ENCODE assay signal across 19 cellular contexts in genomic region chrX:79159800-79160199, GRCh38. TPM values are rescaled to one million over a fixed set of nuclear protein-coding genes. Genes with fewer than 3 reads are reported as not detected.
DNase-seq lines count a peak whose midpoint lies in the region; ATAC-seq lines count a peak whose summit lies in the region.
"Had no signal": no experiment of that assay in that cellular context is flagged by ENCODE, and none has a peak within 500 bp of the region (broad histone marks: within the 10 kb centered on the region; RNA-seq: fewer than 3 reads in every experiment).

No MANE protein-coding gene starts in this region.

- no peaks in the 10 kb centered on the region for H3K9me3 Mint-ChIP-seq in activated CD4-positive, alpha-beta T cell treated with anti-CD3 and anti-CD28 coated beads, Interleukin-2, amount 10 ng/mL, durations not matched to agents 24 days and 14 days
- H3K9me3 Mint-ChIP-seq in activated CD4-positive, alpha-beta memory T cell treated with anti-CD3 and anti-CD28 coated beads, Interleukin-2, amount 10 ng/mL, durations not matched to agents 7 days and 5 days: no peaks in the 10 kb centered on the region
- H3K9me3 Mint-ChIP-seq in naive thymus-derived CD8-positive, alpha-beta T cell: no peaks in the 10 kb centered on the region
- H3K9me3 Mint-ChIP-seq: CD14-positive monocyte had no signal

- POLR2A ChIA-PET in activated CD4-positive, alpha-beta memory T cell treated with anti-CD3 and anti-CD28 coated beads, Interleukin-2, amount 10 ng/mL, durations not matched to agents 7 days and 5 days (lab: Charles Lee): interaction anchor here (1.0 to 11.7 kb wide), 5 partner anchors 6 to 29 kb away, joined by 3 to 147 read pairs (median 11); partner anchors contain the start of gene GPR174
- POLR2A ChIA-PET in naive thymus-derived CD8-positive, alpha-beta T cell (lab: Charles Lee): no interaction called here

- peak overlapping the region; percentile 81 for H3K27ac Mint-ChIP-seq in activated CD4-positive, alpha-beta T cell treated with anti-CD3 and anti-CD28 coated beads, Interleukin-2, amount 10 ng/mL, durations not matched to agents 24 days and 14 days
- peak overlapping the region; percentile 60 for H3K27ac Mint-ChIP-seq in activated CD4-positive, alpha-beta memory T cell treated with anti-CD3 and anti-CD28 coated beads, Interleukin-2, amount 10 ng/mL, durations not matched to agents 7 days and 5 days
- peak overlapping the region; percentile 39 to 98 (median 60) for H3K27ac Mint-ChIP-seq in naive thymus-derived CD8-positive, alpha-beta T cell

- CTCF ChIA-PET in activated CD4-positive, alpha-beta memory T cell treated with anti-CD3 and anti-CD28 coated beads, Interleukin-2, amount 10 ng/mL, durations not matched to agents 7 days and 5 days (lab: Charles Lee): no interaction called here

- peaks cover 53% of the 10 kb centered on the region for H3K4me1 Mint-ChIP-seq in activated CD4-positive, alpha-beta T cell treated with anti-CD3 and anti-CD28 coated beads, Interleukin-2, amount 10 ng/mL, durations not matched to agents 24 days and 14 days
- H3K4me1 Mint-ChIP-seq in activated CD4-positive, alpha-beta memory T cell treated with anti-CD3 and anti-CD28 coated beads, Interleukin-2, amount 10 ng/mL, durations not matched to agents 7 days and 5 days: peaks cover 74% of the 10 kb centered on the region
- H3K4me1 Mint-ChIP-seq in naive thymus-derived CD8-positive, alpha-beta T cell: peaks cover 18 to 90% (median 58%) of the 10 kb centered on the region in 4 donors

- H3K4me3 Mint-ChIP-seq in activated CD4-positive, alpha-beta T cell treated with anti-CD3 and anti-CD28 coated beads, Interleukin-2, amount 10 ng/mL, durations not matched to agents 24 days and 14 days: no peak overlapping the region
- no peak overlapping the region for H3K4me3 Mint-ChIP-seq in activated CD4-positive, alpha-beta memory T cell treated with anti-CD3 and anti-CD28 coated beads, Interleukin-2, amount 10 ng/mL, durations not matched to agents 7 days and 5 days
- H3K4me3 Mint-ChIP-seq in naive thymus-derived CD8-positive, alpha-beta T cell: peak overlapping the region in 5 of 10 donors; percentile 5 to 61 (median 18)
- H3K4me3 Mint-ChIP-seq: CD14-positive monocyte had no signal

- peak; percentile 37 for ATAC-seq in GM18870 (IDR thresholded peaks at IDR 0.05; ENCODE audit: unreplicated experiment)
- no peak for ATAC-seq in naive thymus-derived CD8-positive, alpha-beta T cell
- no peak for ATAC-seq in HG03175 (IDR thresholded peaks at IDR 0.05; ENCODE audit: unreplicated experiment)
- ATAC-seq in HG02678 (IDR thresholded peaks at IDR 0.05; ENCODE audit: unreplicated experiment): no peak
- ATAC-seq: body of pancreas had no signal

- no peaks in the 10 kb centered on the region for H3K27me3 Mint-ChIP-seq in activated CD4-positive, alpha-beta T cell treated with anti-CD3 and anti-CD28 coated beads, Interleukin-2, amount 10 ng/mL, durations not matched to agents 24 days and 14 days
- no peaks in the 10 kb centered on the region for H3K27me3 Mint-ChIP-seq in activated CD4-positive, alpha-beta memory T cell treated with anti-CD3 and anti-CD28 coated beads, Interleukin-2, amount 10 ng/mL, durations not matched to agents 7 days and 5 days
- H3K27me3 Mint-ChIP-seq in naive thymus-derived CD8-positive, alpha-beta T cell: no peaks in the 10 kb centered on the region

- peaks cover 21% of the 10 kb centered on the region for H3K36me3 Mint-ChIP-seq in activated CD4-positive, alpha-beta T cell treated with anti-CD3 and anti-CD28 coated beads, Interleukin-2, amount 10 ng/mL, durations not matched to agents 24 days and 14 days (ENCODE audit: low read depth)
- H3K36me3 Mint-ChIP-seq in activated CD4-positive, alpha-beta memory T cell treated with anti-CD3 and anti-CD28 coated beads, Interleukin-2, amount 10 ng/mL, durations not matched to agents 7 days and 5 days (ENCODE audit: low read depth): peaks cover 45% of the 10 kb centered on the region
- H3K36me3 Mint-ChIP-seq in naive thymus-derived CD8-positive, alpha-beta T cell: peaks cover 0 to 42% (median 7%) of the 10 kb centered on the region in 3 donors
- H3K36me3 Mint-ChIP-seq: CD14-positive monocyte had no signal

- DNase-seq in activated CD4-positive, alpha-beta T cell treated with anti-CD3 and anti-CD28 coated beads, Interleukin-2, amount 10 ng/mL, durations not matched to agents 24 days and 14 days: no peak
- no peak for DNase-seq in activated CD4-positive, alpha-beta T cell treated with anti-CD3 and anti-CD28 coated beads for 1 hour
- DNase-seq in activated CD4-positive, alpha-beta memory T cell treated with anti-CD3 and anti-CD28 coated beads, Interleukin-2, amount 10 ng/mL, durations not matched to agents 7 days and 5 days: no peak
- no peak for DNase-seq in naive thymus-derived CD8-positive, alpha-beta T cell
- DNase-seq in activated gamma-delta T cell (lab: John Stamatoyannopoulos, UW): no peak
- DNase-seq: body of pancreas, cortex of kidney, MV-4-11, NCI-H2081, NCI-H510A treated with DMSO at 0.1 percent for 48 hours, SHP77 treated with DMSO at 0.1 percent for 48 hours had no signal

- intact Hi-C loops in activated CD4-positive, alpha-beta T cell treated with anti-CD3 and anti-CD28 coated beads, Interleukin-2, amount 10 ng/mL, durations not matched to agents 24 days and 14 days (cut with micrococcal nuclease): loop anchor here (5.0 to 10.0 kb wide), 3 partner anchors 212 to 1055 kb away; partner anchors contain the start of genes P2RY10 and PGK1

RNA-seq across cellular contexts. Expression of gene GPR174, which starts 15.3 kb away (rescaled TPM):
- 13.7 and 13.8 TPM in 2 replicates for total RNA-seq in activated CD4-positive, alpha-beta T cell treated with anti-CD3 and anti-CD28 coated beads, Interleukin-2, amount 10 ng/mL, durations not matched to agents 24 days and 14 days
- total RNA-seq in activated CD4-positive, alpha-beta memory T cell treated with anti-CD3 and anti-CD28 coated beads, Interleukin-2, amount 10 ng/mL, durations not matched to agents 7 days and 5 days: 10 to 100 TPM; 27.0 to 29.0 TPM
- 10 to 100 TPM; 43.0 to 47.8 TPM for total RNA-seq in naive thymus-derived CD8-positive, alpha-beta T cell
- 1 to 10 TPM; 5.1 to 8.8 (median 5.5) TPM for polyA plus RNA-seq in naive thymus-derived CD8-positive, alpha-beta T cell
- total RNA-seq: A172, endothelial cell of umbilical vein, fibroblast of villous mesenchyme, renal cortical epithelial cell had no signal
- polyA plus RNA-seq: endothelial cell of umbilical vein had no signal
